In genomic region chr17:9258115-9259020, GRCh38 we compare ENCODE assay signal across 14 cellular contexts.
DNase-seq lines count a peak whose midpoint lies in the region; ATAC-seq and TF ChIP-seq lines count a peak whose summit lies in the region.
"Had no signal": no experiment of that assay in that cellular context is flagged by ENCODE, and none has a peak within 500 bp of the region (broad histone marks: within the 10 kb centered on the region; RNA-seq: fewer than 3 reads in every experiment).

No MANE protein-coding gene starts in this region.

- H3K4me1 ChIP-seq in esophagus muscularis mucosa = peaks cover 18 to 66% (median 51%) of the 10 kb centered on the region in 4 donors

- peak overlapping the region in 3 of 4 donors; percentile 15 to 70 (median 41) for H3K27ac ChIP-seq in esophagus muscularis mucosa (replicated peaks in 1 of 4)

- TF ChIP-seq CTCF in esophagus muscularis mucosa (IDR thresholded peaks at IDR 0.05) (no peak), GM13977 (IDR thresholded peaks at IDR 0.05; ENCODE audit: extremely low read depth, insufficient read depth, missing control alignments) (no peak)

- in situ Hi-C loops in GM13977 (cut with MboI; ENCODE audit: low pct_unique_long_range_greater_than_20kb, low sequenced_read_pairs, unreplicated experiment) = no loop called here

- H3K9me3 ChIP-seq in esophagus muscularis mucosa = no peaks in the 10 kb centered on the region

- H3K36me3 ChIP-seq in esophagus muscularis mucosa = no peaks in the 10 kb centered on the region

- peak; percentile 44 for ATAC-seq in stimulated activated effector memory CD8-positive, alpha-beta T cell treated with anti-CD3 and anti-CD28 coated beads, Interleukin-12 subunit alpha, Interleukin-12 subunit beta, amount 100 ng/mL, for 72 hours
- ATAC-seq: SK-N-SH treated with all-trans-retinoic acid at 6 μM for 48 hours had no signal

- peaks cover 37% of the 10 kb centered on the region for H3K4me1 Mint-ChIP-seq in activated T-cell treated with anti-CD3 and anti-CD28 coated beads, Interleukin-2, amount 50 U/mL, for 24 hours (ENCODE audit: low read depth)
- H3K4me1 Mint-ChIP-seq in stimulated activated effector memory CD8-positive, alpha-beta T cell treated with anti-CD3 and anti-CD28 coated beads, Interleukin-12 subunit alpha, Interleukin-12 subunit beta, amount 100 ng/mL, for 72 hours = peaks cover 14% of the 10 kb centered on the region

- 90% methylated on average over 15 of the region's 15 CpGs for WGBS in esophagus muscularis mucosa

- H3K27ac Mint-ChIP-seq in activated T-cell treated with anti-CD3 and anti-CD28 coated beads, Interleukin-2, amount 50 U/mL, for 24 hours = peak overlapping the region; percentile 6
- no peak overlapping the region for H3K27ac Mint-ChIP-seq in stimulated activated effector memory CD8-positive, alpha-beta T cell treated with anti-CD3 and anti-CD28 coated beads, Interleukin-12 subunit alpha, Interleukin-12 subunit beta, amount 100 ng/mL, for 72 hours
- H3K27ac Mint-ChIP-seq: type B pancreatic cell had no signal

- no peaks in the 10 kb centered on the region for H3K9me3 Mint-ChIP-seq in activated T-cell treated with anti-CD3 and anti-CD28 coated beads, Interleukin-2, amount 50 U/mL, for 24 hours
- H3K9me3 Mint-ChIP-seq in stimulated activated effector memory CD8-positive, alpha-beta T cell treated with anti-CD3 and anti-CD28 coated beads, Interleukin-12 subunit alpha, Interleukin-12 subunit beta, amount 100 ng/mL, for 72 hours = no peaks in the 10 kb centered on the region
- H3K9me3 Mint-ChIP-seq: type B pancreatic cell had no signal

- H3K27me3 Mint-ChIP-seq in activated T-cell treated with anti-CD3 and anti-CD28 coated beads, Interleukin-2, amount 50 U/mL, for 24 hours = no peaks in the 10 kb centered on the region
- H3K27me3 Mint-ChIP-seq: type B pancreatic cell had no signal

- no peak for DNase-seq in activated T-cell treated with anti-CD3 and anti-CD28 coated beads, Interleukin-2, amount 50 U/mL, for 24 hours
- DNase-seq in activated T-cell treated with anti-CD3 and anti-CD28 coated beads, Interleukin-2, amount 50 U/mL, for 48 hours = no peak
- peak; percentile 5 for DNase-seq in NCI-H69 (lab: John Stamatoyannopoulos, UW)
- DNase-seq in esophagus muscularis mucosa (ENCODE audit: extremely low spot score) = no peak
- DNase-seq in stimulated activated effector memory CD8-positive, alpha-beta T cell treated with anti-CD3 and anti-CD28 coated beads, Interleukin-12 subunit alpha, Interleukin-12 subunit beta, amount 100 ng/mL, for 72 hours (ENCODE audit: low spot score in 2 of 2) = no peak
- no peak for DNase-seq in GM13977 (ENCODE audit: low spot score)
- no peak for DNase-seq in NCI-H2107 treated with DMSO at 0.1 percent for 48 hours (lab: John Stamatoyannopoulos, UW; ENCODE audit: unreplicated experiment)
- no peak for DNase-seq in D341Med (ENCODE audit: low spot score)
- DNase-seq: activated CD8-positive, alpha-beta memory T cell treated with anti-CD3 and anti-CD28 coated beads for 24 hours; COR-L47; effector CD4-positive, alpha-beta T cell; NCI-H2107 had no signal

- intact Hi-C loops in esophagus muscularis mucosa (cut with DNase I) = loop anchor here (5.0 kb wide), 1 partner anchor 104 kb away; no protein-coding TSS in a partner anchor

- no peaks in the 10 kb centered on the region for H3K36me3 Mint-ChIP-seq in activated T-cell treated with anti-CD3 and anti-CD28 coated beads, Interleukin-2, amount 50 U/mL, for 24 hours (ENCODE audit: low read depth)
- H3K36me3 Mint-ChIP-seq in stimulated activated effector memory CD8-positive, alpha-beta T cell treated with anti-CD3 and anti-CD28 coated beads, Interleukin-12 subunit alpha, Interleukin-12 subunit beta, amount 100 ng/mL, for 72 hours = peaks cover 6% of the 10 kb centered on the region

- no peak overlapping the region for H3K4me3 Mint-ChIP-seq in activated T-cell treated with anti-CD3 and anti-CD28 coated beads, Interleukin-2, amount 50 U/mL, for 24 hours
- no peak overlapping the region for H3K4me3 Mint-ChIP-seq in stimulated activated effector memory CD8-positive, alpha-beta T cell treated with anti-CD3 and anti-CD28 coated beads, Interleukin-12 subunit alpha, Interleukin-12 subunit beta, amount 100 ng/mL, for 72 hours
- H3K4me3 Mint-ChIP-seq: type B pancreatic cell had no signal

- H3K27me3 ChIP-seq in esophagus muscularis mucosa = no peaks in the 10 kb centered on the region

- TF ChIP-seq EP300 in esophagus muscularis mucosa (IDR thresholded peaks at IDR 0.05) = no peak

- TF ChIP-seq POLR2A in esophagus muscularis mucosa (IDR thresholded peaks at IDR 0.05; ENCODE audit: low read depth) = no peak

- no peak overlapping the region for H3K4me3 ChIP-seq in esophagus muscularis mucosa
